ENCODE assay signal across 10 cellular contexts in the genomic region with DNA sequence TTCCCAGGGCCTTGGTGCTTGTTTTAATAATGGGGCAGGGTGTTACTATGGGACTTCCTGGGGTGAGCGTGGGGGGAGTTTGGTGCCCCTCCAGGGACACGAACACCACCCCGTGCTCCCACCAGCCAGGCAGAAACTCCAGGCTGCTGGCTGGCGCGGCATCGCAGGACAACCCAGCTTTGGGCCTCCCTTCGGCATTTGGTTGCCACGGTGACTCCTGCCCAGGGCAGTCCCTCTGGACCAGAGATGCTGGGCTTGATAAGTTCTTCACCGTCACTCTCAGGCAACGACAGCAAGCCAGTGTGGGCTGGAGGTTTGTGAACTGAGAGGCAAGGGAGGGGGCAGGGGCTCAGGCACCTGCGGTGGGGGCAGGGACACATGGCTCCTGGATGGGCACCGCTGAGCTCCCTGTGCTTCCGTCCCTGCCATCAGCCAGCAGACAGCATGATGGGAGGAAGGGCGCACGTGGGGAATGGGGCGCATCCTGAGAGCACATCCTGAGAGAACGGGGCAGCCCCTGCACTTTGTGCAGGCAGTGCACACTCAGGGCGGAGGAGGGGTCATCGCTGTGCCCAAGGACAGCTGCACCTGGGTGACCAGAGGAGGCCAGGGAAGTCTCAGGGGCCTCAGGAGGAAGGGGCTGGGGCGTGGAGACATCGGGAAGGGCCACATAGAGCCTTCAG.
A peak's percentile ranks its signal among the peaks of the same experiment; 100 is the strongest.
DNase-seq lines count a peak whose midpoint lies in the region; ATAC-seq and TF ChIP-seq lines count a peak whose summit lies in the region.
"Had no signal": no experiment of that assay in that cellular context is flagged by ENCODE, and none has a peak within 500 bp of the region (broad histone marks: within the 10 kb centered on the region; RNA-seq: fewer than 3 reads in every experiment).

No MANE protein-coding gene starts in this region.

- H3F3A ChIP-seq in SK-N-SH (replicated peaks; ENCODE audit: insufficient read depth), result peaks cover 6% of the 10 kb centered on the region

- no peak for TF ChIP-seq RAD21 in SK-N-SH (IDR thresholded peaks at IDR 0.05; ENCODE audit: low read length)

- H3K4me1 ChIP-seq in SK-N-SH (ENCODE audit: control insufficient read depth in 1 of 2, insufficient read depth in 2 of 2, low read depth in 1 of 2, low read length in 1 of 2) (peaks cover 18 to 24% of the 10 kb centered on the region in 2 experiments; a peak in 2 of 4 replicates), heart left ventricle (peaks cover 9 to 58% (median 41%) of the 10 kb centered on the region in 12 donors), aorta (ENCODE audit: control insufficient read depth in 1 of 2, insufficient read depth in 2 of 2, low read length in 2 of 2) (no peaks in the 10 kb centered on the region)

- H3K79me2 ChIP-seq in SK-N-SH (ENCODE audit: insufficient read depth), result no peaks in the 10 kb centered on the region

- H3K27ac ChIP-seq in SK-N-SH (ENCODE audit: low read depth in 2 of 2, low read length in 1 of 2) (peak overlapping the region in 1 of 2 experiments; percentile 44; a peak in 2 of 4 replicates), heart left ventricle (no peak overlapping the region), aorta (ENCODE audit: low read depth in 1 of 2, low read length in 2 of 2) (no peak overlapping the region)

- POLR2A ChIA-PET in SK-N-SH (lab: Yijun Ruan, JAX), result interaction anchor here (0.7 to 2.1 kb wide), 4 partner anchors 74 to 338 kb away, joined by 3 to 6 read pairs (median 4); no protein-coding TSS in a partner anchor

- H3K4me3 ChIP-seq in SK-N-SH (ENCODE audit: low read depth in 2 of 2, low read length in 1 of 2) (no peak overlapping the region), heart left ventricle (no peak overlapping the region), aorta (ENCODE audit: low read length in 2 of 2) (no peak overlapping the region), lower leg skin (ENCODE audit: low read depth, poor library complexity, severe bottlenecking) (no peak overlapping the region)

- no peak for ATAC-seq in stimulated activated naive CD8-positive, alpha-beta T cell treated with anti-CD3 and anti-CD28 coated beads, Interleukin-15, Interleukin-2, amounts not matched to agents 100 U/mL and 50 U/mL, for 24 hours
- ATAC-seq in stimulated activated naive CD8-positive, alpha-beta T cell treated with anti-CD3 and anti-CD28 coated beads, Interleukin-15, amount 100 ng/mL, for 72 hours, result no peak
- ATAC-seq in heart left ventricle (peak in 3 of 4 donors; percentile 1 to 4 (median 2)), aorta (ENCODE audit: low FRiP score) (peak; percentile 15)

- peaks cover 0 to 7% of the 10 kb centered on the region in 2 donors for H3K9me3 Mint-ChIP-seq in stimulated activated naive CD8-positive, alpha-beta T cell treated with anti-CD3 and anti-CD28 coated beads, Interleukin-15, amount 100 ng/mL, for 72 hours

- H3K27me3 ChIP-seq in SK-N-SH (ENCODE audit: insufficient read depth) (no peaks in the 10 kb centered on the region), heart left ventricle (no peaks in the 10 kb centered on the region), aorta (ENCODE audit: control insufficient read depth in 1 of 2, insufficient read depth in 2 of 2, low read length in 1 of 2) (no peaks in the 10 kb centered on the region)

- CTCF ChIA-PET in SK-N-SH (lab: Yijun Ruan, JAX), result interaction anchor here (0.5 to 10.5 kb wide), 75 partner anchors 8 to 449 kb away, joined by 3 to 384 read pairs (median 6); partner anchors contain the start of genes RNU6ATAC and WDR5

- DNase-seq in stimulated activated naive CD8-positive, alpha-beta T cell treated with anti-CD3 and anti-CD28 coated beads, Interleukin-15, Interleukin-2, amounts not matched to agents 100 U/mL and 50 U/mL, for 24 hours, result peak; percentile 36
- DNase-seq in stimulated activated naive CD8-positive, alpha-beta T cell treated with anti-CD3 and anti-CD28 coated beads, Interleukin-15, amount 100 ng/mL, for 72 hours, result no peak
- DNase-seq in SK-N-SH (peak; percentile 72), heart left ventricle (no peak), aorta (no peak), lower leg skin (ENCODE audit: low spot score in 2 of 2) (no peak), cerebellar cortex (ENCODE audit: low spot score) (no peak), SW 1271 (lab: John Stamatoyannopoulos, UW) (no peak)

- intact Hi-C loops in heart left ventricle (cut with DNase I) (loop anchor here (1.0 to 10.0 kb wide), 6 partner anchors 115 to 272 kb away; partner anchors contain the start of gene RXRA (in 2 of the 10)), aorta (cut with DNase I) (loop anchor here (1.0 kb wide), 1 partner anchor 272 kb away; no protein-coding TSS in a partner anchor), lower leg skin (cut with DNase I; ENCODE audit: low total_unique reads) (loop anchor here (2.0 kb wide), 1 partner anchor 272 kb away; no protein-coding TSS in a partner anchor)

- 50% methylated on average over 15 of the region's 21 CpGs for WGBS in SK-N-SH (ENCODE audit: low lambda C conversion rate)
- 13 to 24% (median 17%) methylated on average over 5 to 21 of the region's 21 CpGs for WGBS in heart left ventricle, 4 donors
- 20 to 22% methylated on average over 21 of the region's 21 CpGs for WGBS in aorta, 2 donors
- whole genome bisulfite sequencing in lower leg skin, 2 donors, result 17 to 27% methylated on average over 12 to 19 of the region's 21 CpGs

- no peaks in the 10 kb centered on the region for H3K9me2 ChIP-seq in SK-N-SH

- no peak for TF ChIP-seq EP300 in SK-N-SH (IDR thresholded peaks at IDR 0.05; ENCODE audit: borderline replicate concordance in 1 of 2, low read depth in 1 of 2, low read length in 1 of 2)

- no peak overlapping the region for H3K9ac ChIP-seq in SK-N-SH

- peaks cover 23% of the 10 kb centered on the region for H3K4me1 Mint-ChIP-seq in stimulated activated naive CD8-positive, alpha-beta T cell treated with anti-CD3 and anti-CD28 coated beads, Interleukin-15, amount 100 ng/mL, for 72 hours

- peaks cover 48% of the 10 kb centered on the region for H3K27me3 Mint-ChIP-seq in stimulated activated naive CD8-positive, alpha-beta T cell treated with anti-CD3 and anti-CD28 coated beads, Interleukin-15, amount 100 ng/mL, for 72 hours

- H3K27ac Mint-ChIP-seq in stimulated activated naive CD8-positive, alpha-beta T cell treated with anti-CD3 and anti-CD28 coated beads, Interleukin-15, amount 100 ng/mL, for 72 hours, result peak overlapping the region in 1 of 2 donors; percentile 86
- H3K27ac Mint-ChIP-seq: activated T-helper 2 cell treated with anti-CD3 and anti-CD28 coated beads, Interferon-gamma antibody, Interleukin-2, Interleukin-4, amounts not matched to agents 10 μg/mL and 5 μg/mL and 100 μg/mL, durations not matched to agents 14 hours and 24 hours and 36 hours; T-helper 1 cell treated with Interleukin-12 subunit alpha and Interleukin-12 subunit beta and Interleukin-4 antibody, amounts not matched to agents 30 μg/mL and 1 μg/mL, for 36 hours had no signal

- peak overlapping the region; percentile 49; the same call in 1 of the 2 replicates for H3K4me2 ChIP-seq in SK-N-SH

- no peak overlapping the region for H2AFZ ChIP-seq in SK-N-SH (ENCODE audit: low read depth)

- H3K9me3 ChIP-seq in SK-N-SH (no peaks in the 10 kb centered on the region), heart left ventricle (no peaks in the 10 kb centered on the region), aorta (ENCODE audit: control insufficient read depth, low read length) (no peaks in the 10 kb centered on the region)

- TF ChIP-seq CTCF in SK-N-SH (IDR thresholded peaks at IDR 0.05), result no peak
- no peak for TF ChIP-seq CTCF in heart left ventricle (IDR thresholded peaks at IDR 0.05)
- no peak for TF ChIP-seq CTCF in lower leg skin (IDR thresholded peaks at IDR 0.05)

- H3K36me3 ChIP-seq in SK-N-SH (replicated peaks in 1 of 2; ENCODE audit: control insufficient read depth in 1 of 2, insufficient read depth in 2 of 2, low read length in 1 of 2), result no peaks in the 10 kb centered on the region
- H3K36me3 ChIP-seq in heart left ventricle, result no peaks in the 10 kb centered on the region
- no peaks in the 10 kb centered on the region for H3K36me3 ChIP-seq in aorta (ENCODE audit: control insufficient read depth in 1 of 2, insufficient read depth in 2 of 2, low read length in 1 of 2)

- H4K20me1 ChIP-seq in SK-N-SH (ENCODE audit: insufficient read depth), result no peaks in the 10 kb centered on the region

- H3K4me3 Mint-ChIP-seq in stimulated activated naive CD8-positive, alpha-beta T cell treated with anti-CD3 and anti-CD28 coated beads, Interleukin-15, amount 100 ng/mL, for 72 hours, result peak overlapping the region in 1 of 2 donors; percentile 54
- H3K4me3 Mint-ChIP-seq: T-helper 1 cell treated with Interleukin-12 subunit alpha and Interleukin-12 subunit beta and Interleukin-4 antibody, amounts not matched to agents 30 μg/mL and 1 μg/mL, for 36 hours had no signal

- TF ChIP-seq POLR2A in heart left ventricle (IDR thresholded peaks at IDR 0.05) (no peak), lower leg skin (IDR thresholded peaks at IDR 0.05) (no peak)

TF ChIP-seq in SK-N-SH, 30 proteins besides CTCF, POLR2A, EP300 and RAD21:
- TF ChIP-seq RXRA (IDR thresholded peaks at IDR 0.05; ENCODE audit: borderline replicate concordance, low read depth) (no peak), GATA2 (CRISPR knock-in tag; IDR thresholded peaks at IDR 0.05) (peak; percentile 43; the same call in 1 of the 2 replicates), TAF1 (IDR thresholded peaks at IDR 0.05; ENCODE audit: borderline replicate concordance, low read depth, low read length) (no peak), SIN3A (IDR thresholded peaks at IDR 0.05; ENCODE audit: borderline replicate concordance, low read depth, low read length) (no peak)
- TF ChIP-seq, protein P1, sequence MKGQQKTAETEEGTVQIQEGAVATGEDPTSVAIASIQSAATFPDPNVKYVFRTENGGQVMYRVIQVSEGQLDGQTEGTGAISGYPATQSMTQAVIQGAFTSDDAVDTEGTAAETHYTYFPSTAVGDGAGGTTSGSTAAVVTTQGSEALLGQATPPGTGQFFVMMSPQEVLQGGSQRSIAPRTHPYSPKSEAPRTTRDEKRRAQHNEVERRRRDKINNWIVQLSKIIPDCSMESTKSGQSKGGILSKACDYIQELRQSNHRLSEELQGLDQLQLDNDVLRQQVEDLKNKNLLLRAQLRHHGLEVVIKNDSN (IDR thresholded peaks at IDR 0.05; ENCODE audit: borderline replicate concordance, low read depth), result no peak
- TF ChIP-seq, protein P2, sequence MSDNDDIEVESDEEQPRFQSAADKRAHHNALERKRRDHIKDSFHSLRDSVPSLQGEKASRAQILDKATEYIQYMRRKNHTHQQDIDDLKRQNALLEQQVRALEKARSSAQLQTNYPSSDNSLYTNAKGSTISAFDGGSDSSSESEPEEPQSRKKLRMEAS (IDR thresholded peaks at IDR 0.05; ENCODE audit: low read depth), result no peak
TF ChIP-seq in SK-N-SH: peak in this region for 1.

Comparison
In these comparisons a context has a peak if more than half of its experiments do, and no peak if none do; other contexts are left out.
1. DNase-seq: peak in stimulated activated naive CD8-positive, alpha-beta T cell treated with anti-CD3 and anti-CD28 coated beads, Interleukin-15, Interleukin-2, amounts not matched to agents 100 U/mL and 50 U/mL, for 24 hours (single experiment) and SK-N-SH (single experiment); none in stimulated activated naive CD8-positive, alpha-beta T cell treated with anti-CD3 and anti-CD28 coated beads, Interleukin-15, amount 100 ng/mL, for 72 hours (0 of 2), heart left ventricle (0 of 5), aorta (0 of 2), lower leg skin (0 of 2), cerebellar cortex (single experiment) and SW 1271 (0 of 2).
2. ATAC-seq: peak in heart left ventricle (3 of 4) and aorta (single experiment); none in stimulated activated naive CD8-positive, alpha-beta T cell treated with anti-CD3 and anti-CD28 coated beads, Interleukin-15, Interleukin-2, amounts not matched to agents 100 U/mL and 50 U/mL, for 24 hours (single experiment) and stimulated activated naive CD8-positive, alpha-beta T cell treated with anti-CD3 and anti-CD28 coated beads, Interleukin-15, amount 100 ng/mL, for 72 hours (single experiment).